ENCODE assay signal across 24 cellular contexts in the genomic region with DNA sequence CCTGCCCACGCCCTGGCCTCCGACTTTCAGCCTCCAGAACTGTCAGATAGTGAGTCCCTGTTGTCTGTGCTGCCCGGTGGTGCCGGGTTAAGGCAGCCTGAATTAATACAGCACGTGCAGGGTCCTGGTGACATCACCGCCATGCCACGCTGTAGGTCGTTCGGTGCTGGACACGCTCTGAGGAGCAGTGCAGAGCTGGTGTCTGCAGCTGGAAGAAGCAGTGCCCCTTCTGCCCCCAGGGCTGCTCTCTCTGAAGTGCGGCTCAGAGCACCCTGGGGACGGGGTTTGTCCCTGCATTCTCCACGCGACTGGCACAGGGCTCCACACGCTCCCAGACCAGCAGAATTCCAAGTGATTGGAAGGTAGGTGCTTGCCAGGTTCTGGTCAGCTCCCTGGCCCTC.
"Had no signal": no experiment of that assay in that cellular context is flagged by ENCODE, and none has a peak within 500 bp of the region (broad histone marks: within the 10 kb centered on the region; RNA-seq: fewer than 3 reads in every experiment).

No MANE protein-coding gene starts in this region.

- H3K27me3 ChIP-seq: ovary, right atrium auricular region, transverse colon, uterus had no signal

- H3K36me3 Mint-ChIP-seq: memory B cell; stimulated activated naive B cell treated with anti-CD40 and anti-IgM and Interleukin-4, amounts not matched to agents 10 μg/mL and 1 μg/mL and 100 μg/mL, for 72 hours had no signal

- H3K27ac Mint-ChIP-seq: memory B cell; stimulated activated naive B cell treated with anti-CD40 and anti-IgM and Interleukin-4, amounts not matched to agents 10 μg/mL and 1 μg/mL and 100 μg/mL, for 72 hours had no signal

- H3K9me3 ChIP-seq: esophagus squamous epithelium, lower lobe of right lung, ovary, right atrium auricular region, thoracic aorta, transverse colon, uterus had no signal

- H3K4me3 Mint-ChIP-seq: memory B cell; stimulated activated naive B cell treated with anti-CD40 and anti-IgM and Interleukin-4, amounts not matched to agents 10 μg/mL and 1 μg/mL and 100 μg/mL, for 72 hours; stimulated activated naive CD8-positive, alpha-beta T cell treated with anti-CD3 and anti-CD28 coated beads, Interleukin-15, amount 100 ng/mL, for 72 hours had no signal

- H3K9me3 Mint-ChIP-seq: stimulated activated naive CD8-positive, alpha-beta T cell treated with anti-CD3 and anti-CD28 coated beads, Interleukin-15, amount 100 ng/mL, for 72 hours had no signal

- DNase-seq: central memory CD4-positive, alpha-beta T cell; cortex of kidney; dorsolateral prefrontal cortex; effector memory CD4-positive, alpha-beta T cell; esophagus squamous epithelium; foreskin fibroblast; glutamatergic neuron; islet precursor cell; lower lobe of right lung; midbrain; ovary; stimulated activated CD4-positive, alpha-beta T cell treated with anti-CD3 and anti-CD28 coated beads, Interleukin-4, amount 100 ng/mL, for 1 hour; stimulated activated naive B cell treated with anti-CD40 and anti-IgM and Interleukin-4, amounts not matched to agents 10 μg/mL and 1 μg/mL and 100 μg/mL, for 72 hours; stimulated activated naive CD8-positive, alpha-beta T cell treated with anti-CD3 and anti-CD28 coated beads, Interleukin-15, amount 100 ng/mL, for 72 hours; substantia nigra; transverse colon; uterus had no signal

- H3K36me3 ChIP-seq: esophagus squamous epithelium, gastroesophageal sphincter, lower lobe of right lung, ovary, right atrium auricular region, thoracic aorta, transverse colon, uterus had no signal

- H3K4me1 Mint-ChIP-seq: memory B cell; stimulated activated naive B cell treated with anti-CD40 and anti-IgM and Interleukin-4, amounts not matched to agents 10 μg/mL and 1 μg/mL and 100 μg/mL, for 72 hours; stimulated activated naive CD8-positive, alpha-beta T cell treated with anti-CD3 and anti-CD28 coated beads, Interleukin-15, amount 100 ng/mL, for 72 hours had no signal

- H3K27ac ChIP-seq: dorsolateral prefrontal cortex, epithelial cell of prostate, esophagus squamous epithelium, gastroesophageal sphincter, lower lobe of right lung, ovary, right atrium auricular region, thoracic aorta, transverse colon, uterus had no signal

- H3K4me1 ChIP-seq: esophagus squamous epithelium, gastroesophageal sphincter, lower lobe of right lung, right atrium auricular region, transverse colon, uterus had no signal

- H3K27me3 Mint-ChIP-seq: memory B cell had no signal

- ATAC-seq: gastroesophageal sphincter; left lobe of liver; lower lobe of right lung; stimulated activated naive B cell treated with anti-CD40 and anti-IgM and Interleukin-4, amounts not matched to agents 10 μg/mL and 1 μg/mL and 100 μg/mL, for 72 hours; stimulated activated naive CD8-positive, alpha-beta T cell treated with anti-CD3 and anti-CD28 coated beads, Interleukin-15, amount 100 ng/mL, for 72 hours had no signal

- H3K4me3 ChIP-seq: dorsolateral prefrontal cortex, esophagus squamous epithelium, gastroesophageal sphincter, lower lobe of right lung, ovary, right atrium auricular region, smooth muscle cell, thoracic aorta, transverse colon, uterus had no signal
